ENCODE assay signal across 20 cellular contexts in genomic region chr20:6892729-6893128, GRCh38.
DNase-seq lines count a peak whose midpoint lies in the region; ATAC-seq, FAIRE-seq and TF ChIP-seq lines count a peak whose summit lies in the region.
"Had no signal": no experiment of that assay in that cellular context is flagged by ENCODE, and none has a peak within 500 bp of the region (broad histone marks: within the 10 kb centered on the region; RNA-seq: fewer than 3 reads in every experiment).

No MANE protein-coding gene starts in this region.

- BruUV-seq in IMR-90 (replicated peaks; lab: Mats Ljungman, UMichigan) (no TSS peak), K562 (replicated peaks; lab: Mats Ljungman, UMichigan) (no TSS peak)

- H3K9ac ChIP-seq in IMR-90 (ENCODE audit: low read depth, low read length) = no peak overlapping the region
- no peak overlapping the region for H3K9ac ChIP-seq in K562 (ENCODE audit: insufficient read depth in 1 of 2, low read depth in 2 of 2, low read length in 2 of 2)
- H3K9ac ChIP-seq: BLaER1 treated with 17β-estradiol and CSF1 and Interleukin-3, amounts not matched to agents 10 nM and 100 nM had no signal

- H3K27ac ChIP-seq in A549 = no peak overlapping the region
- no peak overlapping the region for H3K27ac ChIP-seq in IMR-90 (ENCODE audit: insufficient read depth, low read length)
- H3K27ac ChIP-seq in K562 (ENCODE audit: extremely low read depth, low read depth, low read length) = no peak overlapping the region
- H3K27ac ChIP-seq: BLaER1 treated with 17β-estradiol and CSF1 and Interleukin-3, amounts not matched to agents 10 nM and 100 nM; C4-2B had no signal

- H4K91ac ChIP-seq in IMR-90 (ENCODE audit: insufficient read depth, low read depth, low read length) = no peak overlapping the region

- intact Hi-C loops in IMR-90 (cut with micrococcal nuclease) (no loop called here), K562 (cut with micrococcal nuclease) (no loop called here)

- ATAC-seq in A549 (no peak), IMR-90 (ENCODE audit: low read depth) (no peak), K562 (no peak)
- ATAC-seq: CD8-positive, alpha-beta T cell had no signal

- H3K4me1 ChIP-seq in A549 = no peaks in the 10 kb centered on the region
- no peaks in the 10 kb centered on the region for H3K4me1 ChIP-seq in IMR-90 (ENCODE audit: control insufficient read depth, insufficient read depth, low read length)
- no peaks in the 10 kb centered on the region for H3K4me1 ChIP-seq in K562 (replicated peaks in 1 of 2; ENCODE audit: control insufficient read depth in 2 of 2, insufficient read depth in 2 of 2, low read length in 2 of 2)
- H3K4me1 ChIP-seq: Caco-2 had no signal

- H3K4me3 ChIP-seq in A549 = no peak overlapping the region
- H3K4me3 ChIP-seq in IMR-90 (ENCODE audit: insufficient read depth, low read depth, low read length) = no peak overlapping the region
- H3K4me3 ChIP-seq in K562 = no peak overlapping the region
- H3K4me3 ChIP-seq: BLaER1 treated with 17β-estradiol and CSF1 and Interleukin-3, amounts not matched to agents 10 nM and 100 nM had no signal

- H4K20me1 ChIP-seq in IMR-90 (ENCODE audit: insufficient read depth, low read length) = no peaks in the 10 kb centered on the region
- H4K20me1 ChIP-seq in K562 (replicated peaks; ENCODE audit: control insufficient read depth, insufficient read depth, low read length) = no peaks in the 10 kb centered on the region
- H4K20me1 ChIP-seq: BLaER1 treated with 17β-estradiol and CSF1 and Interleukin-3, amounts not matched to agents 10 nM and 100 nM had no signal

- dilution Hi-C loops in IMR-90 (cut with HindIII; ENCODE audit: low sequenced_read_pairs, unreplicated experiment) = no loop called here

- H3K9me1 ChIP-seq in IMR-90 (ENCODE audit: insufficient read depth, low read length) (no peaks in the 10 kb centered on the region), K562 (ENCODE audit: control insufficient read depth, insufficient read depth, low read length) (no peaks in the 10 kb centered on the region)

- WGBS in A549 (ENCODE audit: missing lambda C conversion rate) = 4% methylated on average over 1 of the region's 1 CpG
- WGBS in IMR-90 (ENCODE audit: extremely low coverage in 2 of 2, insufficient read length in 1 of 2), 2 experiments = no CpG with 5 or more reads among the region's 1 CpG
- 0% methylated on average over 1 of the region's 1 CpG for WGBS in K562 (ENCODE audit: insufficient coverage, low coverage, missing lambda C conversion rate)

- no peak overlapping the region for H2AK5ac ChIP-seq in IMR-90 (ENCODE audit: low read depth, low read length)

- H2AFZ ChIP-seq in IMR-90 (replicated peaks; ENCODE audit: low read length, poor library complexity) (no peak overlapping the region), K562 (ENCODE audit: low read depth, low read length) (no peak overlapping the region)

- no peak for TF ChIP-seq CTCF in A549 (IDR thresholded peaks at IDR 0.05)
- no peak for TF ChIP-seq CTCF in IMR-90 (conservative IDR thresholded peaks at IDR 0.05; ENCODE audit: low read depth, low read length)
- no peak for TF ChIP-seq CTCF in K562 (IDR thresholded peaks at IDR 0.05 in 2 of 3, conservative IDR thresholded peaks at IDR 0.05 in 1 of 3; ENCODE audit: insufficient read depth in 2 of 3, low read depth in 1 of 3, low read length in 3 of 3)

- H3K79me1 ChIP-seq in IMR-90 (ENCODE audit: low read depth in 1 of 2, low read length in 2 of 2) = no peaks in the 10 kb centered on the region

- FAIRE-seq in A549 (lab: Jason Lieb, UNC) (no peak), K562 (lab: Jason Lieb, UNC) (no peak)
- FAIRE-seq: A204.1, D721Med, G401.6, GM12891, GM19239 had no signal

- TF ChIP-seq EP300 in A549 (IDR thresholded peaks at IDR 0.05) (no peak), K562 (IDR thresholded peaks at IDR 0.05; ENCODE audit: low read length) (no peak)

- H3K4ac ChIP-seq in IMR-90 (ENCODE audit: low read depth, low read length) = no peak overlapping the region

- H3K27me3 ChIP-seq in IMR-90 (ENCODE audit: control insufficient read depth, insufficient read depth, low read length) (no peaks in the 10 kb centered on the region), K562 (ENCODE audit: control insufficient read depth in 2 of 2, insufficient read depth in 2 of 2, low read length in 2 of 2) (no peaks in the 10 kb centered on the region)
- H3K27me3 ChIP-seq: BLaER1 treated with 17β-estradiol and CSF1 and Interleukin-3, amounts not matched to agents 10 nM and 100 nM had no signal

- CTCF ChIA-PET in A549 (lab: Yijun Ruan, JAX) = no interaction called here
- CTCF ChIA-PET in IMR-90 (lab: Yijun Ruan, JAX) = no interaction called here
- CTCF ChIA-PET in K562 (lab: Yijun Ruan, JAX; ENCODE audit: low intra/inter-chr PET ratio) = no interaction called here

- H4K8ac ChIP-seq in IMR-90 (ENCODE audit: low read depth in 2 of 2, low read length in 2 of 2) = no peak overlapping the region

- H3K36me3 ChIP-seq in IMR-90 (ENCODE audit: control insufficient read depth, insufficient read depth, low read length) (no peaks in the 10 kb centered on the region), K562 (ENCODE audit: control insufficient read depth, insufficient read depth, low read length) (no peaks in the 10 kb centered on the region)
- H3K36me3 ChIP-seq: BLaER1 treated with 17β-estradiol and CSF1 and Interleukin-3, amounts not matched to agents 10 nM and 100 nM had no signal

- in situ Hi-C loops in IMR-90 (cut with MboI; ENCODE audit: low sequenced_read_pairs) = no loop called here
- in situ Hi-C loops in K562 (cut with MboI) = no loop called here

- no peak overlapping the region for H4K5ac ChIP-seq in IMR-90 (ENCODE audit: low read depth, low read length)

- H2BK5ac ChIP-seq in IMR-90 (ENCODE audit: low read depth, low read length, poor library complexity, severe bottlenecking) = no peak overlapping the region

- no peak for TF ChIP-seq RAD21 in A549 (conservative IDR thresholded peaks at IDR 0.05 in 1 of 2, IDR thresholded peaks at IDR 0.05 in 1 of 2)
- no peak for TF ChIP-seq RAD21 in IMR-90 (IDR thresholded peaks at IDR 0.05; ENCODE audit: low read length)
- TF ChIP-seq RAD21 in K562 (CRISPR knock-in tag; conservative IDR thresholded peaks at IDR 0.05 in 1 of 2, IDR thresholded peaks at IDR 0.05 in 1 of 2) = no peak

- no peak overlapping the region for H3K14ac ChIP-seq in IMR-90 (replicated peaks; ENCODE audit: low read depth, low read length)

- H3K56ac ChIP-seq in IMR-90 (ENCODE audit: extremely low read depth, insufficient read depth, low read length) = no peak overlapping the region

- TF ChIP-seq POLR2A in A549 (IDR thresholded peaks at IDR 0.05; ENCODE audit: low read length) (no peak), IMR-90 (IDR thresholded peaks at IDR 0.05; ENCODE audit: low read depth, low read length) (no peak), K562 (conservative IDR thresholded peaks at IDR 0.05) (no peak)

- DNase-seq in A549 (ENCODE audit: low read depth in 1 of 2, low spot score in 1 of 2) (no peak), IMR-90 (no peak), K562 (ENCODE audit: extremely low read depth in 1 of 4, low spot score in 3 of 4) (no peak), kidney glomerular epithelial cell (lab: John Stamatoyannopoulos, UW) (no peak)
- no peak for DNase-seq in activated naive CD4-positive, alpha-beta T cell treated with anti-CD3 and anti-CD28 coated beads, Interleukin-2, amount 50 U/mL, for 16 hours
- DNase-seq: 8988T; AML-193; Caco-2; Calu3; CD4-positive, alpha-beta T cell; CD8-positive, alpha-beta T cell; DMS79 treated with DMSO at 0.1 percent for 48 hours; GF-D8 had no signal

- H3K9me3 ChIP-seq in A549 (0 out of 3 replicates have a peak, but pooled peaks cover 8% of the 10 kb centered on the region), IMR-90 (ENCODE audit: control insufficient read depth, insufficient read depth, low read length) (no peaks in the 10 kb centered on the region), K562 (replicated peaks; ENCODE audit: control insufficient read depth, insufficient read depth, low read depth, low read length) (no peaks in the 10 kb centered on the region)
- H3K9me3 ChIP-seq: BLaER1 treated with 17β-estradiol and CSF1 and Interleukin-3, amounts not matched to agents 10 nM and 100 nM; Caco-2 had no signal

- H3K18ac ChIP-seq in IMR-90 (ENCODE audit: low read depth, low read length) = no peak overlapping the region

- H3K4me2 ChIP-seq in A549 = no peak overlapping the region
- no peak overlapping the region for H3K4me2 ChIP-seq in IMR-90 (ENCODE audit: low read depth, low read length)
- H3K4me2 ChIP-seq in K562 (ENCODE audit: insufficient read depth, low read length) = no peak overlapping the region
- H3K4me2 ChIP-seq: BLaER1 treated with 17β-estradiol and CSF1 and Interleukin-3, amounts not matched to agents 10 nM and 100 nM had no signal

- no peak overlapping the region for H2BK15ac ChIP-seq in IMR-90 (ENCODE audit: low read depth, low read length)

- H2BK120ac ChIP-seq in IMR-90 (ENCODE audit: low read depth, low read length) = no peak overlapping the region

- POLR2A ChIA-PET in A549 (lab: Yijun Ruan, JAX) = no interaction called here
- POLR2A ChIA-PET in IMR-90 (lab: Charles Lee; ENCODE audit: unreplicated experiment) = no interaction called here
- POLR2A ChIA-PET in K562 (lab: Yijun Ruan, JAX) = no interaction called here

- H2BK20ac ChIP-seq in IMR-90 (ENCODE audit: low read depth, low read length) = no peak overlapping the region

- H3K79me2 ChIP-seq in K562 (ENCODE audit: control insufficient read depth, insufficient read depth, low read length) = no peaks in the 10 kb centered on the region

- no peak overlapping the region for H2AK9ac ChIP-seq in IMR-90 (replicated peaks; ENCODE audit: low read depth, low read length, poor library complexity)

- no peak overlapping the region for H3K23ac ChIP-seq in IMR-90 (ENCODE audit: low read depth, low read length)

TF ChIP-seq in A549, 52 proteins besides CTCF, POLR2A, EP300 and RAD21 (continues in another document):
- peak; percentile 84 for TF ChIP-seq MAFK (IDR thresholded peaks at IDR 0.05; ENCODE audit: partially characterized antibody)

TF ChIP-seq in IMR-90, 13 proteins besides CTCF, POLR2A, EP300 and RAD21:
- TF ChIP-seq NFE2L2 (IDR thresholded peaks at IDR 0.05; ENCODE audit: low read depth, low read length) (no peak), MAFK (IDR thresholded peaks at IDR 0.05; ENCODE audit: low read depth, low read length) (peak; percentile 81)

TF ChIP-seq in K562, 482 proteins besides CTCF, POLR2A, EP300 and RAD21:
- TF ChIP-seq MAFF (IDR thresholded peaks at IDR 0.05; ENCODE audit: low read length) = peak; percentile 13; the same call in 1 of the 2 replicates
- TF ChIP-seq IRF1 (CRISPR knock-in tag; IDR thresholded peaks at IDR 0.05; ENCODE audit: borderline replicate concordance) = no peak
- TF ChIP-seq ZNF316 (IDR thresholded peaks at IDR 0.05) = peak; percentile 18; the same call in 1 of the 2 replicates

Comparison
In these comparisons a context has a peak if more than half of its experiments do, and no peak if none do; other contexts are left out.
1. Of the 35 proteins assayed by ChIP-seq in both K562 and A549: peak only in K562: none; only in A549: MAFK; in both: none; in neither: 34.